Comparison of ENCODE assay signal across 17 cellular contexts in the genomic region with DNA sequence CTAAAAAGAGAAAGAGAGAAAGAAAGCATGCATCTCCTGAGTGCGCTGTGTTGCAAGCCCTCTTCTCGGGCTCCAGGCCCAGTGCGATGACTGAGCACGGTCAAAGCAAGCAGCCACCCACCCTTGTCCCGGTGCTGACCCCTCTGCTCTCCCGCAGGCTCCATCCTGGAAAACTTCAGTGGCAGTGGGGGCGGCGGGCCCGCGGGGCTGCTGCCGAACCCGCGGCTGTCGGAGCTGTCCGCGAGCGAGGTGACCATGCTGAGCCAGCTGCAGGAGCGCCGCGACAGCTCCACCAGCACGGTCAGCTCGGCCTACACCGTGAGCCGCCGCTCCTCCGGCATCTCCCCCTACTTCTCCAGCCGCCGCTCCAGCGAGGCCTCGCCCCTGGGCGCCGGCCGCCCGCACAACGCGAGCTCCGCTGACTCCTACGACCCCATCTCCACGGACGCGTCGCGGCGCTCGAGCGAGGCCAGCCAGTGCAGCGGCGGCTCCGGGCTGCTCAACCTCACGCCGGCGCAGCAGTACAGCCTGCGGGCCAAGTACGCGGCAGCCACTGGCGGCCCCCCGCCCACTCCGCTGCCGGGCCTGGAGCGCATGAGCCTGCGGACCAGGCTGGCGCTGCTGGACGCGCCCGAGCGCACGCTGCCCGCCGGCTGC.
"Had no signal": no experiment of that assay in that cellular context is flagged by ENCODE, and none has a peak within 500 bp of the region (broad histone marks: within the 10 kb centered on the region; RNA-seq: fewer than 3 reads in every experiment).

No MANE protein-coding gene starts in this region.

- H3K36me3 ChIP-seq: colonic mucosa, lower lobe of right lung, transverse colon had no signal

- H3K4me3 ChIP-seq: colonic mucosa, esophagus squamous epithelium, gastroesophageal sphincter, heart left ventricle, lower lobe of right lung, psoas muscle, transverse colon had no signal

- DNase-seq: activated CD4-positive, alpha-beta T cell treated with anti-CD3 and anti-CD28 coated beads, Interleukin-2, amount 50 U/mL, for 4 hours; activated naive CD4-positive, alpha-beta T cell; activated naive CD8-positive, alpha-beta T cell treated with anti-CD3 and anti-CD28 coated beads for 36 hours; colonic mucosa; esophagus squamous epithelium; heart left ventricle; lower lobe of right lung; mesendoderm; naive B cell; occipital lobe; psoas muscle; right cardiac atrium; stimulated activated CD4-positive, alpha-beta T cell treated with anti-CD3 and anti-CD28 coated beads, Interleukin-12 subunit alpha, Interleukin-12 subunit beta, amount 100 ng/mL, for 4 hours; stimulated activated CD4-positive, alpha-beta T cell treated with anti-CD3 and anti-CD28 coated beads, Interleukin-4, amount 100 ng/mL, for 4 hours; T1000; transverse colon had no signal

- H3K27me3 ChIP-seq: colonic mucosa, esophagus squamous epithelium, gastroesophageal sphincter, heart left ventricle, transverse colon had no signal

- H3K27ac ChIP-seq: colonic mucosa, esophagus squamous epithelium, gastroesophageal sphincter, heart left ventricle, lower lobe of right lung, psoas muscle, transverse colon had no signal

- H3K4me1 ChIP-seq: colonic mucosa, gastroesophageal sphincter, heart left ventricle, lower lobe of right lung, psoas muscle, transverse colon had no signal

- H3K9me3 ChIP-seq: colonic mucosa, esophagus squamous epithelium, gastroesophageal sphincter, heart left ventricle, lower lobe of right lung, psoas muscle, transverse colon had no signal
